2 cellular contexts compared by ENCODE assay signal in the genomic region with DNA sequence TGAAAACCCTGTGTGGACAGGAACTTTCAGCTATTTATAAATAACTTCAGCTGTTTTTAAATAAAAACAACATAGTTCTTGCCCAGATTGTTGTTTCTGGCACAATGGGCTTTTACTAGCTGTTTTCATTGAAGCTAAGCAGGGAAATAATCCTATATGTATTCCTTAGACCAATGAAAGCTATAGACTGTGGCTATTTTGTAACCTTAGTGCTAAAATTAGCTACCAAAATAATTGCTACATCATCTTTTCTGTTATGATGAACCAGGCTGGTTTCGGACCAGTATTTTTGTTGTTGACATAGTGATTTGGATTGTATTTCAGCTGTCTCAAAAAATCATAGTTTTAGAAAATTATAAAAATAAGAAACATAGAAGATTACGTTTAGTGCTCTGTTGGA.
TF ChIP-seq lines count a peak whose summit lies in the region.

No MANE protein-coding gene starts in this region.

TF ChIP-seq in K562, 482 proteins besides CTCF, POLR2A, EP300 and RAD21:
- TF ChIP-seq C11orf30 (IDR thresholded peaks at IDR 0.05; ENCODE audit: low read depth) (peak; percentile 63), PHF21A (IDR thresholded peaks at IDR 0.05; ENCODE audit: borderline replicate concordance, low read depth) (no peak), ZNF316 (IDR thresholded peaks at IDR 0.05) (peak; percentile 79), MAFG (tag; conservative IDR thresholded peaks at IDR 0.05) (peak; percentile 49), CEBPB (tag; IDR thresholded peaks at IDR 0.05) (0 out of 2 replicates have a peak, but pooled peaks have one; percentile 12)
- TF ChIP-seq, protein P1, sequence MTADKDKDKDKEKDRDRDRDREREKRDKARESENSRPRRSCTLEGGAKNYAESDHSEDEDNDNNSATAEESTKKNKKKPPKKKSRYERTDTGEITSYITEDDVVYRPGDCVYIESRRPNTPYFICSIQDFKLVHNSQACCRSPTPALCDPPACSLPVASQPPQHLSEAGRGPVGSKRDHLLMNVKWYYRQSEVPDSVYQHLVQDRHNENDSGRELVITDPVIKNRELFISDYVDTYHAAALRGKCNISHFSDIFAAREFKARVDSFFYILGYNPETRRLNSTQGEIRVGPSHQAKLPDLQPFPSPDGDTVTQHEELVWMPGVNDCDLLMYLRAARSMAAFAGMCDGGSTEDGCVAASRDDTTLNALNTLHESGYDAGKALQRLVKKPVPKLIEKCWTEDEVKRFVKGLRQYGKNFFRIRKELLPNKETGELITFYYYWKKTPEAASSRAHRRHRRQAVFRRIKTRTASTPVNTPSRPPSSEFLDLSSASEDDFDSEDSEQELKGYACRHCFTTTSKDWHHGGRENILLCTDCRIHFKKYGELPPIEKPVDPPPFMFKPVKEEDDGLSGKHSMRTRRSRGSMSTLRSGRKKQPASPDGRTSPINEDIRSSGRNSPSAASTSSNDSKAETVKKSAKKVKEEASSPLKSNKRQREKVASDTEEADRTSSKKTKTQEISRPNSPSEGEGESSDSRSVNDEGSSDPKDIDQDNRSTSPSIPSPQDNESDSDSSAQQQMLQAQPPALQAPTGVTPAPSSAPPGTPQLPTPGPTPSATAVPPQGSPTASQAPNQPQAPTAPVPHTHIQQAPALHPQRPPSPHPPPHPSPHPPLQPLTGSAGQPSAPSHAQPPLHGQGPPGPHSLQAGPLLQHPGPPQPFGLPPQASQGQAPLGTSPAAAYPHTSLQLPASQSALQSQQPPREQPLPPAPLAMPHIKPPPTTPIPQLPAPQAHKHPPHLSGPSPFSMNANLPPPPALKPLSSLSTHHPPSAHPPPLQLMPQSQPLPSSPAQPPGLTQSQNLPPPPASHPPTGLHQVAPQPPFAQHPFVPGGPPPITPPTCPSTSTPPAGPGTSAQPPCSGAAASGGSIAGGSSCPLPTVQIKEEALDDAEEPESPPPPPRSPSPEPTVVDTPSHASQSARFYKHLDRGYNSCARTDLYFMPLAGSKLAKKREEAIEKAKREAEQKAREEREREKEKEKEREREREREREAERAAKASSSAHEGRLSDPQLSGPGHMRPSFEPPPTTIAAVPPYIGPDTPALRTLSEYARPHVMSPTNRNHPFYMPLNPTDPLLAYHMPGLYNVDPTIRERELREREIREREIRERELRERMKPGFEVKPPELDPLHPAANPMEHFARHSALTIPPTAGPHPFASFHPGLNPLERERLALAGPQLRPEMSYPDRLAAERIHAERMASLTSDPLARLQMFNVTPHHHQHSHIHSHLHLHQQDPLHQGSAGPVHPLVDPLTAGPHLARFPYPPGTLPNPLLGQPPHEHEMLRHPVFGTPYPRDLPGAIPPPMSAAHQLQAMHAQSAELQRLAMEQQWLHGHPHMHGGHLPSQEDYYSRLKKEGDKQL (CRISPR knock-in tag; IDR thresholded peaks at IDR 0.05; ENCODE audit: borderline replicate concordance), result no peak

TF ChIP-seq in WTC11, 78 proteins besides CTCF, POLR2A, EP300 and RAD21:
- TF ChIP-seq, protein P2, sequence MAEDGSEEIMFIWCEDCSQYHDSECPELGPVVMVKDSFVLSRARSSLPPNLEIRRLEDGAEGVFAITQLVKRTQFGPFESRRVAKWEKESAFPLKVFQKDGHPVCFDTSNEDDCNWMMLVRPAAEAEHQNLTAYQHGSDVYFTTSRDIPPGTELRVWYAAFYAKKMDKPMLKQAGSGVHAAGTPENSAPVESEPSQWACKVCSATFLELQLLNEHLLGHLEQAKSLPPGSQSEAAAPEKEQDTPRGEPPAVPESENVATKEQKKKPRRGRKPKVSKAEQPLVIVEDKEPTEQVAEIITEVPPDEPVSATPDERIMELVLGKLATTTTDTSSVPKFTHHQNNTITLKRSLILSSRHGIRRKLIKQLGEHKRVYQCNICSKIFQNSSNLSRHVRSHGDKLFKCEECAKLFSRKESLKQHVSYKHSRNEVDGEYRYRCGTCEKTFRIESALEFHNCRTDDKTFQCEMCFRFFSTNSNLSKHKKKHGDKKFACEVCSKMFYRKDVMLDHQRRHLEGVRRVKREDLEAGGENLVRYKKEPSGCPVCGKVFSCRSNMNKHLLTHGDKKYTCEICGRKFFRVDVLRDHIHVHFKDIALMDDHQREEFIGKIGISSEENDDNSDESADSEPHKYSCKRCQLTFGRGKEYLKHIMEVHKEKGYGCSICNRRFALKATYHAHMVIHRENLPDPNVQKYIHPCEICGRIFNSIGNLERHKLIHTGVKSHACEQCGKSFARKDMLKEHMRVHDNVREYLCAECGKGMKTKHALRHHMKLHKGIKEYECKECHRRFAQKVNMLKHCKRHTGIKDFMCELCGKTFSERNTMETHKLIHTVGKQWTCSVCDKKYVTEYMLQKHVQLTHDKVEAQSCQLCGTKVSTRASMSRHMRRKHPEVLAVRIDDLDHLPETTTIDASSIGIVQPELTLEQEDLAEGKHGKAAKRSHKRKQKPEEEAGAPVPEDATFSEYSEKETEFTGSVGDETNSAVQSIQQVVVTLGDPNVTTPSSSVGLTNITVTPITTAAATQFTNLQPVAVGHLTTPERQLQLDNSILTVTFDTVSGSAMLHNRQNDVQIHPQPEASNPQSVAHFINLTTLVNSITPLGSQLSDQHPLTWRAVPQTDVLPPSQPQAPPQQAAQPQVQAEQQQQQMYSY (CRISPR knock-in tag; IDR thresholded peaks at IDR 0.05), result no peak
- TF ChIP-seq SOX15 (CRISPR knock-in tag; IDR thresholded peaks at IDR 0.05) (no peak), ZNF121 (CRISPR knock-in tag; IDR thresholded peaks at IDR 0.05) (no peak), HMGA2 (CRISPR knock-in tag; IDR thresholded peaks at IDR 0.05) (no peak), OVOL2 (CRISPR knock-in tag; IDR thresholded peaks at IDR 0.05; ENCODE audit: borderline replicate concordance) (no peak), FOXK1 (CRISPR knock-in tag; IDR thresholded peaks at IDR 0.05) (no peak), NFYB (CRISPR knock-in tag; conservative IDR thresholded peaks at IDR 0.05; ENCODE audit: low read depth) (no peak), ESRRA (CRISPR knock-in tag; IDR thresholded peaks at IDR 0.05; ENCODE audit: borderline replicate concordance) (no peak), SMAD4 (CRISPR knock-in tag; IDR thresholded peaks at IDR 0.05) (no peak)
- TF ChIP-seq, protein P3, sequence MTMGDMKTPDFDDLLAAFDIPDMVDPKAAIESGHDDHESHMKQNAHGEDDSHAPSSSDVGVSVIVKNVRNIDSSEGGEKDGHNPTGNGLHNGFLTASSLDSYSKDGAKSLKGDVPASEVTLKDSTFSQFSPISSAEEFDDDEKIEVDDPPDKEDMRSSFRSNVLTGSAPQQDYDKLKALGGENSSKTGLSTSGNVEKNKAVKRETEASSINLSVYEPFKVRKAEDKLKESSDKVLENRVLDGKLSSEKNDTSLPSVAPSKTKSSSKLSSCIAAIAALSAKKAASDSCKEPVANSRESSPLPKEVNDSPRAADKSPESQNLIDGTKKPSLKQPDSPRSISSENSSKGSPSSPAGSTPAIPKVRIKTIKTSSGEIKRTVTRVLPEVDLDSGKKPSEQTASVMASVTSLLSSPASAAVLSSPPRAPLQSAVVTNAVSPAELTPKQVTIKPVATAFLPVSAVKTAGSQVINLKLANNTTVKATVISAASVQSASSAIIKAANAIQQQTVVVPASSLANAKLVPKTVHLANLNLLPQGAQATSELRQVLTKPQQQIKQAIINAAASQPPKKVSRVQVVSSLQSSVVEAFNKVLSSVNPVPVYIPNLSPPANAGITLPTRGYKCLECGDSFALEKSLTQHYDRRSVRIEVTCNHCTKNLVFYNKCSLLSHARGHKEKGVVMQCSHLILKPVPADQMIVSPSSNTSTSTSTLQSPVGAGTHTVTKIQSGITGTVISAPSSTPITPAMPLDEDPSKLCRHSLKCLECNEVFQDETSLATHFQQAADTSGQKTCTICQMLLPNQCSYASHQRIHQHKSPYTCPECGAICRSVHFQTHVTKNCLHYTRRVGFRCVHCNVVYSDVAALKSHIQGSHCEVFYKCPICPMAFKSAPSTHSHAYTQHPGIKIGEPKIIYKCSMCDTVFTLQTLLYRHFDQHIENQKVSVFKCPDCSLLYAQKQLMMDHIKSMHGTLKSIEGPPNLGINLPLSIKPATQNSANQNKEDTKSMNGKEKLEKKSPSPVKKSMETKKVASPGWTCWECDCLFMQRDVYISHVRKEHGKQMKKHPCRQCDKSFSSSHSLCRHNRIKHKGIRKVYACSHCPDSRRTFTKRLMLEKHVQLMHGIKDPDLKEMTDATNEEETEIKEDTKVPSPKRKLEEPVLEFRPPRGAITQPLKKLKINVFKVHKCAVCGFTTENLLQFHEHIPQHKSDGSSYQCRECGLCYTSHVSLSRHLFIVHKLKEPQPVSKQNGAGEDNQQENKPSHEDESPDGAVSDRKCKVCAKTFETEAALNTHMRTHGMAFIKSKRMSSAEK (CRISPR knock-in tag; IDR thresholded peaks at IDR 0.05; ENCODE audit: borderline replicate concordance), result no peak
- TF ChIP-seq, protein P4, sequence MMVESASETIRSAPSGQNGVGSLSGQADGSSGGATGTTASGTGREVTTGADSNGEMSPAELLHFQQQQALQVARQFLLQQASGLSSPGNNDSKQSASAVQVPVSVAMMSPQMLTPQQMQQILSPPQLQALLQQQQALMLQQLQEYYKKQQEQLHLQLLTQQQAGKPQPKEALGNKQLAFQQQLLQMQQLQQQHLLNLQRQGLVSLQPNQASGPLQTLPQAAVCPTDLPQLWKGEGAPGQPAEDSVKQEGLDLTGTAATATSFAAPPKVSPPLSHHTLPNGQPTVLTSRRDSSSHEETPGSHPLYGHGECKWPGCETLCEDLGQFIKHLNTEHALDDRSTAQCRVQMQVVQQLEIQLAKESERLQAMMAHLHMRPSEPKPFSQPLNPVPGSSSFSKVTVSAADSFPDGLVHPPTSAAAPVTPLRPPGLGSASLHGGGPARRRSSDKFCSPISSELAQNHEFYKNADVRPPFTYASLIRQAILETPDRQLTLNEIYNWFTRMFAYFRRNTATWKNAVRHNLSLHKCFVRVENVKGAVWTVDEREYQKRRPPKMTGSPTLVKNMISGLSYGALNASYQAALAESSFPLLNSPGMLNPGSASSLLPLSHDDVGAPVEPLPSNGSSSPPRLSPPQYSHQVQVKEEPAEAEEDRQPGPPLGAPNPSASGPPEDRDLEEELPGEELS (CRISPR knock-in tag; IDR thresholded peaks at IDR 0.05), result no peak
- TF ChIP-seq, protein P5, sequence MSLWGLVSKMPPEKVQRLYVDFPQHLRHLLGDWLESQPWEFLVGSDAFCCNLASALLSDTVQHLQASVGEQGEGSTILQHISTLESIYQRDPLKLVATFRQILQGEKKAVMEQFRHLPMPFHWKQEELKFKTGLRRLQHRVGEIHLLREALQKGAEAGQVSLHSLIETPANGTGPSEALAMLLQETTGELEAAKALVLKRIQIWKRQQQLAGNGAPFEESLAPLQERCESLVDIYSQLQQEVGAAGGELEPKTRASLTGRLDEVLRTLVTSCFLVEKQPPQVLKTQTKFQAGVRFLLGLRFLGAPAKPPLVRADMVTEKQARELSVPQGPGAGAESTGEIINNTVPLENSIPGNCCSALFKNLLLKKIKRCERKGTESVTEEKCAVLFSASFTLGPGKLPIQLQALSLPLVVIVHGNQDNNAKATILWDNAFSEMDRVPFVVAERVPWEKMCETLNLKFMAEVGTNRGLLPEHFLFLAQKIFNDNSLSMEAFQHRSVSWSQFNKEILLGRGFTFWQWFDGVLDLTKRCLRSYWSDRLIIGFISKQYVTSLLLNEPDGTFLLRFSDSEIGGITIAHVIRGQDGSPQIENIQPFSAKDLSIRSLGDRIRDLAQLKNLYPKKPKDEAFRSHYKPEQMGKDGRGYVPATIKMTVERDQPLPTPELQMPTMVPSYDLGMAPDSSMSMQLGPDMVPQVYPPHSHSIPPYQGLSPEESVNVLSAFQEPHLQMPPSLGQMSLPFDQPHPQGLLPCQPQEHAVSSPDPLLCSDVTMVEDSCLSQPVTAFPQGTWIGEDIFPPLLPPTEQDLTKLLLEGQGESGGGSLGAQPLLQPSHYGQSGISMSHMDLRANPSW (CRISPR knock-in tag; conservative IDR thresholded peaks at IDR 0.05; ENCODE audit: low read depth), result no peak
